ENCODE assay signal across 1 cellular context in the genomic region with DNA sequence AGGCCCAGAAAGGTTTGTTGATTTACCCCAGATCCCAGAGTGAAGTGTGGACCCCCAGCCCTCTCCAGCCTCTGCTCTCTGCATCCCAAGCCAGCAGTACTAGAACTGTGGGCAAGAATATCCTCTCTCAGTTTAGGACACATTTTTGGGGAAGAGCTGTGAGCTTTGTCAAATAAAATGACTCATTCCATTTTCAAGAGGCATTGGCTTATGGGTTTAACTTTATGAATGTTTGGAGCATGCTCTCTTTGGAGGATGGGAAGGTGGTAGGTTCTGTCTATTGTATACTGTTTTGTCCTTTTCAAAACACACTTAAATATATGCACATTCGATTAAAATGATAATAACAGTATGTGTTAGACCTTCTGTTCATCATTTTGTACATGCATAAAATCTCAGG.
TF ChIP-seq lines count a peak whose summit lies in the region.

No MANE protein-coding gene starts in this region.

TF ChIP-seq in A549, 52 proteins besides CTCF, POLR2A, EP300 and RAD21 (continued from another document):
- TF ChIP-seq, protein P1, sequence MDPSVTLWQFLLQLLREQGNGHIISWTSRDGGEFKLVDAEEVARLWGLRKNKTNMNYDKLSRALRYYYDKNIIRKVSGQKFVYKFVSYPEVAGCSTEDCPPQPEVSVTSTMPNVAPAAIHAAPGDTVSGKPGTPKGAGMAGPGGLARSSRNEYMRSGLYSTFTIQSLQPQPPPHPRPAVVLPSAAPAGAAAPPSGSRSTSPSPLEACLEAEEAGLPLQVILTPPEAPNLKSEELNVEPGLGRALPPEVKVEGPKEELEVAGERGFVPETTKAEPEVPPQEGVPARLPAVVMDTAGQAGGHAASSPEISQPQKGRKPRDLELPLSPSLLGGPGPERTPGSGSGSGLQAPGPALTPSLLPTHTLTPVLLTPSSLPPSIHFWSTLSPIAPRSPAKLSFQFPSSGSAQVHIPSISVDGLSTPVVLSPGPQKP (IDR thresholded peaks at IDR 0.05; ENCODE audit: low read depth, low read length) = no peak
- TF ChIP-seq RARB (CRISPR knock-in tag; IDR thresholded peaks at IDR 0.05) (no peak), HEYL (CRISPR knock-in tag; IDR thresholded peaks at IDR 0.05) (no peak), CHD2 (IDR thresholded peaks at IDR 0.05; ENCODE audit: low read length, partially characterized antibody) (no peak)
